Comparison of ENCODE assay signal across 9 cellular contexts in the genomic region with DNA sequence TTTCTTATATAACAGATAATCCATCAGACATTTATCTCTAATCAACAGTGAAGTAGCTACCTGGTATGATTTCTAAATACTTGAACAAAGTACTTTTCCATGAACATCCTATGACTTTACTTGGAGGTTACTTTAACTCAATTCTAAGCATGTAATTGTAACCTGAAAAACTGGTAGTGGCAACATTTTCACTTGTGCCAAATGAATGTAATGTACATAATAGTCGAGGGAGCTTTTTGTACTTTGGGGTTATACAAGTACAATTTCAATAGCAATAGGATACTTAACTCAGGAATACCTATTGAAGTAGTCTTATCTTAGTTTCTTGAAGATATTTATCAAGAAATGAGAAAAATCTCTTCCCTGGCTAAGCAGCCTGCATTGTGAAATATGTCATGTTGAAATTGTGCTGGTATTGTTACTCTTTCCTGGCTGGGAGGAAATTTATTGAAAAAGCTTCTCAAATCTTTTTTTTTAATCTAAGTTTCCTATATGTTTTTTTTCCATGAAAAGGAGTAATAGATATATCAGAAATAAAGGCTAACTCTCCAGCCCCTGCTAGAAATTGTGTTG. TPM values are rescaled to one million over a fixed set of nuclear protein-coding genes. Genes with fewer than 3 reads are reported as not detected.
DNase-seq lines count a peak whose midpoint lies in the region; ATAC-seq, FAIRE-seq and TF ChIP-seq lines count a peak whose summit lies in the region.
"Had no signal": no experiment of that assay in that cellular context is flagged by ENCODE, and none has a peak within 500 bp of the region (broad histone marks: within the 10 kb centered on the region; RNA-seq: fewer than 3 reads in every experiment).

No MANE protein-coding gene starts in this region.

- ATAC-seq in stimulated activated naive CD8-positive, alpha-beta T cell treated with anti-CD3 and anti-CD28 coated beads, Interleukin-15, Interleukin-2, amounts not matched to agents 100 U/mL and 50 U/mL, for 24 hours, result no peak
- no peak for ATAC-seq in omental fat pad (ENCODE audit: low FRiP score)

- H3K36me3 ChIP-seq in bronchial epithelial cell (ENCODE audit: control insufficient read depth, insufficient read depth, low read length), result no peaks in the 10 kb centered on the region
- H3K36me3 ChIP-seq in muscle layer of colon (ENCODE audit: insufficient read depth, low read length), result no peaks in the 10 kb centered on the region
- no peaks in the 10 kb centered on the region for H3K36me3 ChIP-seq in vagina

- no peaks in the 10 kb centered on the region for H3K27me3 Mint-ChIP-seq in stimulated activated naive CD8-positive, alpha-beta T cell treated with anti-CD3 and anti-CD28 coated beads, Interleukin-15, Interleukin-2, amounts not matched to agents 100 ng/mL and 50 ng/mL, for 24 hours

- H3K4me3 ChIP-seq in bronchial epithelial cell (ENCODE audit: low read depth, low read length), result no peak overlapping the region
- no peak overlapping the region for H3K4me3 ChIP-seq in muscle layer of colon (ENCODE audit: low read depth in 1 of 2, low read length in 2 of 2)
- H3K4me3 ChIP-seq in vagina, result peak overlapping the region; percentile 17 to 37

- TF ChIP-seq CTCF in bronchial epithelial cell (IDR thresholded peaks at IDR 0.05; ENCODE audit: insufficient read depth, low read length, severe bottlenecking) (no peak), vagina (IDR thresholded peaks at IDR 0.05) (no peak), omental fat pad (IDR thresholded peaks at IDR 0.05) (no peak)

- intact Hi-C loops in vagina (cut with DNase I), result no loop called here

- no peaks in the 10 kb centered on the region for H3K27me3 ChIP-seq in bronchial epithelial cell (ENCODE audit: control insufficient read depth, insufficient read depth, low read length)
- H3K27me3 ChIP-seq in muscle layer of colon (ENCODE audit: control insufficient read depth in 1 of 2, insufficient read depth in 2 of 2, low read length in 2 of 2), result no peaks in the 10 kb centered on the region
- no peaks in the 10 kb centered on the region for H3K27me3 ChIP-seq in vagina

- H3K4me1 Mint-ChIP-seq in stimulated activated naive CD8-positive, alpha-beta T cell treated with anti-CD3 and anti-CD28 coated beads, Interleukin-15, Interleukin-2, amounts not matched to agents 100 ng/mL and 50 ng/mL, for 24 hours (ENCODE audit: low read depth), result peaks cover 74% of the 10 kb centered on the region

- H3K9me3 Mint-ChIP-seq in stimulated activated naive CD8-positive, alpha-beta T cell treated with anti-CD3 and anti-CD28 coated beads, Interleukin-15, Interleukin-2, amounts not matched to agents 100 ng/mL and 50 ng/mL, for 24 hours, result no peaks in the 10 kb centered on the region

- TF ChIP-seq POLR2A in vagina (IDR thresholded peaks at IDR 0.05), result no peak

- H3K4me3 Mint-ChIP-seq in stimulated activated naive CD8-positive, alpha-beta T cell treated with anti-CD3 and anti-CD28 coated beads, Interleukin-15, Interleukin-2, amounts not matched to agents 100 ng/mL and 50 ng/mL, for 24 hours, result peak overlapping the region; percentile 68

- peaks cover 34% of the 10 kb centered on the region for H3K4me1 ChIP-seq in muscle layer of colon (ENCODE audit: insufficient read depth, low read length)
- H3K4me1 ChIP-seq in vagina, result peaks cover 54% of the 10 kb centered on the region

- H3K9me3 ChIP-seq in muscle layer of colon (ENCODE audit: low read length) (no peaks in the 10 kb centered on the region), vagina (no peaks in the 10 kb centered on the region)

- H3K9ac ChIP-seq in muscle layer of colon (ENCODE audit: low read length), result no peak overlapping the region

- no peak for DNase-seq in stimulated activated naive CD8-positive, alpha-beta T cell treated with anti-CD3 and anti-CD28 coated beads, Interleukin-15, Interleukin-2, amounts not matched to agents 100 U/mL and 50 U/mL, for 24 hours
- peak; percentile 73 for DNase-seq in bronchial epithelial cell (ENCODE audit: low read depth)
- no peak for DNase-seq in vagina (ENCODE audit: extremely low spot score in 2 of 2)
- no peak for DNase-seq in omental fat pad (ENCODE audit: low spot score)
- DNase-seq in NCI-H226, result no peak
- DNase-seq in activated CD4-positive, alpha-beta T cell treated with anti-CD3 and anti-CD28 coated beads, Interleukin-2, amount 50 U/mL, for 48 hours, result no peak
- DNase-seq: EL had no signal

- peaks cover 5% of the 10 kb centered on the region for H3K36me3 Mint-ChIP-seq in stimulated activated naive CD8-positive, alpha-beta T cell treated with anti-CD3 and anti-CD28 coated beads, Interleukin-15, Interleukin-2, amounts not matched to agents 100 ng/mL and 50 ng/mL, for 24 hours (ENCODE audit: low read depth)

- no peak for FAIRE-seq in bronchial epithelial cell (lab: Jason Lieb, UNC)

- H3K27ac Mint-ChIP-seq in stimulated activated naive CD8-positive, alpha-beta T cell treated with anti-CD3 and anti-CD28 coated beads, Interleukin-15, Interleukin-2, amounts not matched to agents 100 ng/mL and 50 ng/mL, for 24 hours, result peak overlapping the region; percentile 93

- H3K27ac ChIP-seq in muscle layer of colon (ENCODE audit: low read depth, low read length) (peak overlapping the region; percentile 19), vagina (peak overlapping the region; percentile 84)

RNA-seq across cellular contexts. Expression of a gene that starts 33.7 kb away (rescaled TPM):
- total RNA-seq in bronchial epithelial cell (44.2 and 155 TPM in 2 replicates), vagina (60.9 TPM), omental fat pad (100 to 1,000 TPM in 2 of 4 donors, 10 to 100 TPM in 2; 53.2 to 149 (median 89.1) TPM)

RNA-seq across cellular contexts. Expression of a gene that starts 57.1 kb away (rescaled TPM):
- 21.3 and 25.0 TPM in 2 replicates for total RNA-seq in bronchial epithelial cell
- total RNA-seq in vagina, result 14.7 TPM
- 10 to 100 TPM; 14.9 to 37.0 (median 23.5) TPM for total RNA-seq in omental fat pad

Comparison
In these comparisons a context has a peak if more than half of its experiments do, and no peak if none do; other contexts are left out.
1. H3K4me3 ChIP-seq: peak in vagina (2 of 2); none in bronchial epithelial cell (single experiment) and muscle layer of colon (0 of 2).